Comparison of ENCODE assay signal across 1 cellular context in the genomic region with DNA sequence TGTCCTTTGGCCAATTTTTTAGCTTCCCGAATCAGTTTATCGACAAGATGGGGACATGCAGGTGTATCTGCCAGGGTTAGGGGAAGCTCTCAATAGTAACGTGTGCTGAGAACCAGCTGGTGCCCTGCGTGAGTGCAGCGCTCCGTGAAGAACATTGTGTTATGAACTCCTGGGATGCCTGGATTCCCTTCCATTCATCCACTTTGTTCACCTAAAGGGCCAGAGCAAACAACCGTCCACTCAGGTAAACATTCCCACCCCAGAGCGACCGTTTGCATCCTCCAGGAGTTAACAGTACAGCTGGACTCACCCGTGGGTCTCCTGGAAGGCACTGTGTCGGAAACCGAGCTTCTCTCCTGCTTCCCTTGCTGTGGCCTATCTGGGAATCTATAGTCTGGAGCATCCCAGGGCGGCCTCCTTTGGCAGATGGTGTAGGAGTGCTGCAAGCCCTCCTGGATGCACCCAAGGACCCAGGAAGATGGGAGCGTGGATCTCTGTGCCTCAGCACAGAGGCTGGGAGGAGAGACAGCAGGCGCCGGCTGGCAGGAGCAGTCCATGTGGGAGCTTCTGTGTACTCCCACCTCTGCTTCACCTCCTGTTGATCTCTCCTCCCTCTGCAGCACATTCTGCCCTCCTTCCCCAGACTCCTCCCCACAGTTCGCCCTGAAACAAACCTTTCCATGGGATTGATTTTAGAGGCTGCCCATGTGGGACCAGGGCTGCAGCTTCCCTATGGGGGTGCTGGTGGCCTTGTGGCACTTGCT.
TF ChIP-seq lines count a peak whose summit lies in the region.

No MANE protein-coding gene starts in this region.

TF ChIP-seq in IMR-90, 13 proteins besides CTCF, POLR2A, EP300 and RAD21 (continued from another document):
- TF ChIP-seq BHLHE40 (IDR thresholded peaks at IDR 0.05; ENCODE audit: low read depth, low read length) (no peak), MAZ (IDR thresholded peaks at IDR 0.05; ENCODE audit: borderline replicate concordance, low read depth, low read length) (no peak), NFE2L2 (IDR thresholded peaks at IDR 0.05; ENCODE audit: low read depth, low read length) (no peak), FOS (IDR thresholded peaks at IDR 0.05; ENCODE audit: low read depth, low read length) (no peak), MXI1 (IDR thresholded peaks at IDR 0.05; ENCODE audit: borderline replicate concordance, low read depth, low read length) (no peak)
- TF ChIP-seq, protein P1, sequence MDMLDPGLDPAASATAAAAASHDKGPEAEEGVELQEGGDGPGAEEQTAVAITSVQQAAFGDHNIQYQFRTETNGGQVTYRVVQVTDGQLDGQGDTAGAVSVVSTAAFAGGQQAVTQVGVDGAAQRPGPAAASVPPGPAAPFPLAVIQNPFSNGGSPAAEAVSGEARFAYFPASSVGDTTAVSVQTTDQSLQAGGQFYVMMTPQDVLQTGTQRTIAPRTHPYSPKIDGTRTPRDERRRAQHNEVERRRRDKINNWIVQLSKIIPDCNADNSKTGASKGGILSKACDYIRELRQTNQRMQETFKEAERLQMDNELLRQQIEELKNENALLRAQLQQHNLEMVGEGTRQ (IDR thresholded peaks at IDR 0.05; ENCODE audit: low read depth, low read length), result no peak
TF ChIP-seq in IMR-90: peak in this region for 0.
